ENCODE assay signal across 1 cellular context in the genomic region with DNA sequence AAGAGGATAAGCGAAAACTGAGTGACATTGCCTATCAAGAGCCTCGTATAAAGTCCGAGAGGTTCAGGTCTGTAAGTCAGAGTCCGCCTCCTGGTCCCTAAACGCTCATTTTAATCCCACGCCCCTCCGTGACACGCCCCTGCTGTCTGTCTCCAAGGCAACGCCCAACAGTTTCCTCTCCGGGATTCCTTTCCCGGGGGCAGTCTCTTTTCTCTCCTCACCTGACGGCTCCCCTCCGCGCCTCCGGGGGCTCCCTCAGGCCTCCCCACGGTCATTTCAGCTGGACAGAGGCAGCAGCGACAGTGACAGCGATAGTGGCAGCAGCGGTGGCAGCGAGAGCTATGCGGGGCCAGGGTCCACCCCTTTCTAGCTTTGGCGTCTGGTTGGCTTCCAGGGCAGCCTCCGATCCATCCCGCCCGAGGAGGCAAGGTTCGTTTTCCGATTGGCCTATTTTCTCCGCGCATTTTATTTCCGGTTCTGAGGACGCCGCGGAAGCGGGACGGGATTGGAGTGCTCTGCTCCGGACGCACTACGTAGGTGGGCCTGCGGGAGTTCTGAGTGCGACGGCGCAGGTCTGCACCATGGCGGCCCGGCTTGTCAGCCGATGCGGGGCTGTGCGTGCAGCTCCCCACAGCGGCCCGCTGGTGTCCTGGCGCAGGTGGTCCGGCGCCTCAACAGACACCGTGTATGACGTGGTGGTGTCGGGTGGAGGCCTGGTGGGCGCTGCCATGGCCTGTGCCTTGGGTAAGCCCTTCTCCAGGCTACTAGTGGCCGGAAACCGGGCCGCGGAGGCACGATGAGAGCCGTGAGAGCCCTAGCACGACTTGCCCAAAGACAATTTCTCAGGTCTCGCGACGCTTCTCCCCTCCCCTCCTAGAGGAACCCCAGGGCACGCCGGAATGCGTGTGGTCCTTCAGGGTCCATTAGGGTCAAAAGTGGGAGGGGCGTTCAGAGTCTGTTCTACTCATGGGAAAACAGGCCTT.
TF ChIP-seq lines count a peak whose summit lies in the region.

Gene COQ6 (plus strand): TSS at position 551 of the 983 bp plus-strand sequence. CDS start 31 bp downstream, at position 582.
A gene with protein sequence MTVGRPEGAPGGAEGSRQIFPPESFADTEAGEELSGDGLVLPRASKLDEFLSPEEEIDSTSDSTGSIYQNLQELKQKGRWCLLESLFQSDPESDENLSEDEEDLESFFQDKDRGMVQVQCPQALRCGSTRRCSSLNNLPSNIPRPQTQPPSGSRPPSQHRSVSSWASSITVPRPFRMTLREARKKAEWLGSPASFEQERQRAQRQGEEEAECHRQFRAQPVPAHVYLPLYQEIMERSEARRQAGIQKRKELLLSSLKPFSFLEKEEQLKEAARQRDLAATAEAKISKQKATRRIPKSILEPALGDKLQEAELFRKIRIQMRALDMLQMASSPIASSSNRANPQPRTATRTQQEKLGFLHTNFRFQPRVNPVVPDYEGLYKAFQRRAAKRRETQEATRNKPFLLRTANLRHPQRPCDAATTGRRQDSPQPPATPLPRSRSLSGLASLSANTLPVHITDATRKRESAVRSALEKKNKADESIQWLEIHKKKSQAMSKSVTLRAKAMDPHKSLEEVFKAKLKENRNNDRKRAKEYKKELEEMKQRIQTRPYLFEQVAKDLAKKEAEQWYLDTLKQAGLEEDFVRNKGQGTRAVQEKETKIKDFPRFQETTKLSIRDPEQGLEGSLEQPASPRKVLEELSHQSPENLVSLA (minus strand): TSS at position 343 of the 983 bp plus-strand sequence. CDS start 68 bp downstream, at position 275.

TF ChIP-seq in HCT116, 20 proteins besides CTCF, POLR2A, EP300 and RAD21:
- TF ChIP-seq SIN3A (IDR thresholded peaks at IDR 0.05; ENCODE audit: low read depth) (peak; percentile 95), SP1 (IDR thresholded peaks at IDR 0.05; ENCODE audit: low read depth) (peak; percentile 84), POLR2AphosphoS5 (IDR thresholded peaks at IDR 0.05; ENCODE audit: low read depth, low read length) (peak; percentile 69), ZFX (IDR thresholded peaks at IDR 0.05) (peak; percentile 88), SRF (IDR thresholded peaks at IDR 0.05; ENCODE audit: low read depth) (no peak), JUND (IDR thresholded peaks at IDR 0.05) (no peak), ELF1 (IDR thresholded peaks at IDR 0.05; ENCODE audit: borderline replicate concordance, low read depth) (peak; percentile 67), EZH2phosphoT487 (IDR thresholded peaks at IDR 0.05; ENCODE audit: borderline replicate concordance) (no peak), CEBPB (IDR thresholded peaks at IDR 0.05; ENCODE audit: low read depth) (no peak), MAX (IDR thresholded peaks at IDR 0.05) (peak; percentile 82), FOSL1 (IDR thresholded peaks at IDR 0.05; ENCODE audit: low read depth) (no peak), ATF3 (IDR thresholded peaks at IDR 0.05) (no peak), EGR1 (IDR thresholded peaks at IDR 0.05; ENCODE audit: low read depth) (no peak), CBX3 (IDR thresholded peaks at IDR 0.05; ENCODE audit: low read depth) (no peak), EZH2 (IDR thresholded peaks at IDR 0.05) (no peak), TCF7L2 (IDR thresholded peaks at IDR 0.05; ENCODE audit: borderline replicate concordance, extremely low read depth, insufficient read depth, insufficient read length) (peak; percentile 60), ZNF274 (IDR thresholded peaks at IDR 0.05; ENCODE audit: low read depth, low read length) (no peak), YY1 (IDR thresholded peaks at IDR 0.05; ENCODE audit: extremely low read depth, insufficient replicate concordance, low read depth, low read length) (peak; percentile 87), ZBTB33 (IDR thresholded peaks at IDR 0.05; ENCODE audit: extremely low read depth, insufficient replicate concordance, low read length) (no peak)
- TF ChIP-seq, protein P1, sequence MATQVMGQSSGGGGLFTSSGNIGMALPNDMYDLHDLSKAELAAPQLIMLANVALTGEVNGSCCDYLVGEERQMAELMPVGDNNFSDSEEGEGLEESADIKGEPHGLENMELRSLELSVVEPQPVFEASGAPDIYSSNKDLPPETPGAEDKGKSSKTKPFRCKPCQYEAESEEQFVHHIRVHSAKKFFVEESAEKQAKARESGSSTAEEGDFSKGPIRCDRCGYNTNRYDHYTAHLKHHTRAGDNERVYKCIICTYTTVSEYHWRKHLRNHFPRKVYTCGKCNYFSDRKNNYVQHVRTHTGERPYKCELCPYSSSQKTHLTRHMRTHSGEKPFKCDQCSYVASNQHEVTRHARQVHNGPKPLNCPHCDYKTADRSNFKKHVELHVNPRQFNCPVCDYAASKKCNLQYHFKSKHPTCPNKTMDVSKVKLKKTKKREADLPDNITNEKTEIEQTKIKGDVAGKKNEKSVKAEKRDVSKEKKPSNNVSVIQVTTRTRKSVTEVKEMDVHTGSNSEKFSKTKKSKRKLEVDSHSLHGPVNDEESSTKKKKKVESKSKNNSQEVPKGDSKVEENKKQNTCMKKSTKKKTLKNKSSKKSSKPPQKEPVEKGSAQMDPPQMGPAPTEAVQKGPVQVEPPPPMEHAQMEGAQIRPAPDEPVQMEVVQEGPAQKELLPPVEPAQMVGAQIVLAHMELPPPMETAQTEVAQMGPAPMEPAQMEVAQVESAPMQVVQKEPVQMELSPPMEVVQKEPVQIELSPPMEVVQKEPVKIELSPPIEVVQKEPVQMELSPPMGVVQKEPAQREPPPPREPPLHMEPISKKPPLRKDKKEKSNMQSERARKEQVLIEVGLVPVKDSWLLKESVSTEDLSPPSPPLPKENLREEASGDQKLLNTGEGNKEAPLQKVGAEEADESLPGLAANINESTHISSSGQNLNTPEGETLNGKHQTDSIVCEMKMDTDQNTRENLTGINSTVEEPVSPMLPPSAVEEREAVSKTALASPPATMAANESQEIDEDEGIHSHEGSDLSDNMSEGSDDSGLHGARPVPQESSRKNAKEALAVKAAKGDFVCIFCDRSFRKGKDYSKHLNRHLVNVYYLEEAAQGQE (IDR thresholded peaks at IDR 0.05; ENCODE audit: low read depth) = no peak
TF ChIP-seq in HCT116: peak in this region for 8.
